ENCODE assay signal across 24 cellular contexts in the genomic region with DNA sequence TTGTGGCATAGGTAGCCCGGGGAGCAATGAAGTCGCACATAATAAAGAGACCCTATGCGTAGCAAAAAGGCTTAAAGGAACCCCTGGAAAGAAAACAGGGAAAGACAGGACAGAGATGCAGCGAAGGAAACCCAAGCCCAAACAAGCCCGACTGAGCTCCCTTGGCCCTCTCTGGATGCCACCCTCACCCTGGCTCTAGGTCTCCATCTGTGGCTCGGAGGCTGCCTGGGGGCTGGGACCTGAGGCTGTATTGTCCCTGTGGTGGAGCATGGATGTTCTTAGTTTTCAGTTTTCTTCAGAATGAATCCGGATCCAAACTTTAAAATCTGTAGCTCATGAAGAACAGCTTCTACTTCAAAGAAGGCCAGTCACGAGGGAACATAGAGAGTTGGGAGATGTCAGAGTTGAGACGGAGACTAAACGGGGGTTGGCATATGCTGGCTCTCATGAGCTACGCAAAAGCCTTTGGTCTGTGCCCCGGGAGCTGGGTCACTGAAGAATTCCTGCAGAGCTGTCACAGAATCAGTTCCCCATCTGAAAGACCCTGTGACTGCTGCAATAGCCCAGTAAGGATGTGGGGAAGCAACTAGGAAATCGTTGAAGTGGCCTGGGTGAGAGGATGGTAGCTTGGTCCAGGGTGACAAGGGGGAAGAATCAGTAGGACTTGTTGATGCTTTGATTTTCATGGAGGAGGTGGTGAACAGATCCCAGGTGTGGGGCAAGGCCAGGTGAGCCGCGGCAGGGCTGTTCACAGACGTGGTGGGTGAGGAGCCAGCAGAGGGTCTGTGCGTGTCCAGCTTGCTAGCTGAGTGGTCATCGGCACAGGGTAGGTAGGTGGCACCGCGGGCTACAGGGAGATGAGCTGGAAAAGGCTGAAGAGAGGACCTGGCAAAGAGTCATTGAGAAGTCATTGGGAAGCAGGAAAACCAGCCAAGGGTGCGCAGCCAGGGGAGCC. TPM values are rescaled to one million over a fixed set of nuclear protein-coding genes. Genes with fewer than 3 reads are reported as not detected.
"Had no signal": no experiment of that assay in that cellular context is flagged by ENCODE, and none has a peak within 500 bp of the region (broad histone marks: within the 10 kb centered on the region; RNA-seq: fewer than 3 reads in every experiment).

No MANE protein-coding gene starts in this region.

- H3K36me3 Mint-ChIP-seq: activated naive CD4-positive, alpha-beta T cell treated with anti-CD3 and anti-CD28 coated beads, Interleukin-2, amount 50 U/mL, for 72 hours; memory B cell; natural killer cell treated with Interleukin-12 subunit alpha and Interleukin-12 subunit beta and Interleukin-15 and Interleukin-18, amount 100 ng/mL, for 72 hours; stimulated activated memory B cell treated with anti-CD40 and anti-IgM and Interleukin-4, amounts not matched to agents 10 μg/mL and 1 μg/mL and 100 μg/mL, for 72 hours had no signal

- DNase-seq: activated CD4-positive, alpha-beta memory T cell treated with anti-CD3 and anti-CD28 coated beads, Interleukin-2, amount 10 ng/mL, durations not matched to agents 7 days and 5 days; activated CD4-positive, alpha-beta T cell treated with anti-CD3 and anti-CD28 coated beads, Interleukin-2, amount 10 ng/mL, durations not matched to agents 24 days and 14 days; effector CD8-positive, alpha-beta T cell; erythroblast; foreskin fibroblast; hippocampal formation; kidney glomerular epithelial cell; pancreas; small intestine; stimulated activated CD4-positive, alpha-beta T cell treated with anti-CD3 and anti-CD28 coated beads, Interleukin-15, amount 100 ng/mL, for 24 hours; stomach; testis; trophoblast cell had no signal

- H3K4me1 Mint-ChIP-seq: activated CD4-positive, alpha-beta memory T cell treated with anti-CD3 and anti-CD28 coated beads, Interleukin-2, amount 10 ng/mL, durations not matched to agents 7 days and 5 days; activated CD4-positive, alpha-beta T cell treated with anti-CD3 and anti-CD28 coated beads, Interleukin-2, amount 10 ng/mL, durations not matched to agents 24 days and 14 days; activated T-helper 17 cell treated with anti-CD3 and anti-CD28 coated beads, Interleukin-2, amount 50 U/mL, for 72 hours; memory B cell; stimulated activated memory B cell treated with anti-CD40 and anti-IgM and Interleukin-4, amounts not matched to agents 10 μg/mL and 1 μg/mL and 100 μg/mL, for 72 hours had no signal

- H3K27ac ChIP-seq: neutrophil, pancreas, stomach, testis had no signal

- H3K9me3 ChIP-seq: neutrophil, pancreas, stomach, testis, uterus had no signal

- H3K4me3 Mint-ChIP-seq: activated CD4-positive, alpha-beta memory T cell treated with anti-CD3 and anti-CD28 coated beads, Interleukin-2, amount 10 ng/mL, durations not matched to agents 7 days and 5 days; activated CD4-positive, alpha-beta T cell treated with anti-CD3 and anti-CD28 coated beads, Interleukin-2, amount 10 ng/mL, durations not matched to agents 24 days and 14 days; activated T-helper 17 cell treated with anti-CD3 and anti-CD28 coated beads, Interleukin-2, amount 50 U/mL, for 72 hours; dendritic cell treated with granulocyte-macrophage colony-stimulating factor and Interleukin-4, amounts not matched to agents 40 ng/mL and 50 ng/mL, for 4 days; memory B cell; natural killer cell treated with Interleukin-12 subunit alpha and Interleukin-12 subunit beta and Interleukin-15 and Interleukin-18, amount 100 ng/mL, for 72 hours; stimulated activated memory B cell treated with anti-CD40 and anti-IgM and Interleukin-4, amounts not matched to agents 10 μg/mL and 1 μg/mL and 100 μg/mL, for 72 hours had no signal

- H3K9me3 Mint-ChIP-seq: activated CD4-positive, alpha-beta memory T cell treated with anti-CD3 and anti-CD28 coated beads, Interleukin-2, amount 10 ng/mL, durations not matched to agents 7 days and 5 days; activated CD4-positive, alpha-beta T cell treated with anti-CD3 and anti-CD28 coated beads, Interleukin-2, amount 10 ng/mL, durations not matched to agents 24 days and 14 days; activated naive CD4-positive, alpha-beta T cell treated with anti-CD3 and anti-CD28 coated beads, Interleukin-2, amount 50 U/mL, for 72 hours; activated T-helper 17 cell treated with anti-CD3 and anti-CD28 coated beads, Interleukin-2, amount 50 U/mL, for 72 hours; dendritic cell treated with granulocyte-macrophage colony-stimulating factor and Interleukin-4, amounts not matched to agents 40 ng/mL and 50 ng/mL, for 4 days; memory B cell; natural killer cell treated with Interleukin-12 subunit alpha and Interleukin-12 subunit beta and Interleukin-15 and Interleukin-18, amount 100 ng/mL, for 72 hours; stimulated activated memory B cell treated with anti-CD40 and anti-IgM and Interleukin-4, amounts not matched to agents 10 μg/mL and 1 μg/mL and 100 μg/mL, for 72 hours had no signal

- H3K27me3 Mint-ChIP-seq: activated CD4-positive, alpha-beta memory T cell treated with anti-CD3 and anti-CD28 coated beads, Interleukin-2, amount 10 ng/mL, durations not matched to agents 7 days and 5 days; activated CD4-positive, alpha-beta T cell treated with anti-CD3 and anti-CD28 coated beads, Interleukin-2, amount 10 ng/mL, durations not matched to agents 24 days and 14 days had no signal

- H3K4me1 ChIP-seq: pancreas, stomach, testis, uterus had no signal

- H3K27ac Mint-ChIP-seq: activated CD4-positive, alpha-beta memory T cell treated with anti-CD3 and anti-CD28 coated beads, Interleukin-2, amount 10 ng/mL, durations not matched to agents 7 days and 5 days; activated CD4-positive, alpha-beta T cell treated with anti-CD3 and anti-CD28 coated beads, Interleukin-2, amount 10 ng/mL, durations not matched to agents 24 days and 14 days; activated T-helper 17 cell treated with anti-CD3 and anti-CD28 coated beads, Interleukin-2, amount 50 U/mL, for 72 hours; dendritic cell treated with granulocyte-macrophage colony-stimulating factor and Interleukin-4, amounts not matched to agents 40 ng/mL and 50 ng/mL, for 4 days; memory B cell; natural killer cell treated with Interleukin-12 subunit alpha and Interleukin-12 subunit beta and Interleukin-15 and Interleukin-18, amount 100 ng/mL, for 72 hours; stimulated activated memory B cell treated with anti-CD40 and anti-IgM and Interleukin-4, amounts not matched to agents 10 μg/mL and 1 μg/mL and 100 μg/mL, for 72 hours had no signal

- ATAC-seq: activated naive CD4-positive, alpha-beta T cell treated with anti-CD3 and anti-CD28 coated beads, Interleukin-2, amount 50 U/mL, for 72 hours; activated T-helper 17 cell treated with anti-CD3 and anti-CD28 coated beads, Interleukin-2, amount 50 U/mL, for 72 hours; natural killer cell treated with Interleukin-12 subunit alpha and Interleukin-12 subunit beta and Interleukin-15 and Interleukin-18, amount 100 ng/mL, for 72 hours; pancreas; stimulated activated memory B cell treated with anti-CD40 and anti-IgM and Interleukin-4, amounts not matched to agents 10 μg/mL and 1 μg/mL and 100 μg/mL, for 72 hours had no signal

- H3K27me3 ChIP-seq: neutrophil, pancreas, stomach, testis, uterus had no signal

RNA-seq across cellular contexts. Expression of a gene that starts 35.2 kb away (rescaled TPM):
- total RNA-seq: activated CD4-positive, alpha-beta memory T cell treated with anti-CD3 and anti-CD28 coated beads, Interleukin-2, amount 10 ng/mL, durations not matched to agents 7 days and 5 days; activated CD4-positive, alpha-beta T cell treated with anti-CD3 and anti-CD28 coated beads, Interleukin-2, amount 10 ng/mL, durations not matched to agents 24 days and 14 days; activated naive CD4-positive, alpha-beta T cell treated with anti-CD3 and anti-CD28 coated beads, Interleukin-2, amount 50 U/mL, for 72 hours; activated T-helper 17 cell treated with anti-CD3 and anti-CD28 coated beads, Interleukin-2, amount 50 U/mL, for 72 hours; bronchial epithelial cell; glomerular endothelial cell; natural killer cell treated with Interleukin-12 subunit alpha and Interleukin-12 subunit beta and Interleukin-15 and Interleukin-18, amount 100 ng/mL, for 72 hours; T-helper 2 cell treated with Interferon-gamma antibody and Interleukin-4, amounts not matched to agents 100 ng/mL and 5 ng/mL, for 36 hours had no signal
